In the genomic region with DNA sequence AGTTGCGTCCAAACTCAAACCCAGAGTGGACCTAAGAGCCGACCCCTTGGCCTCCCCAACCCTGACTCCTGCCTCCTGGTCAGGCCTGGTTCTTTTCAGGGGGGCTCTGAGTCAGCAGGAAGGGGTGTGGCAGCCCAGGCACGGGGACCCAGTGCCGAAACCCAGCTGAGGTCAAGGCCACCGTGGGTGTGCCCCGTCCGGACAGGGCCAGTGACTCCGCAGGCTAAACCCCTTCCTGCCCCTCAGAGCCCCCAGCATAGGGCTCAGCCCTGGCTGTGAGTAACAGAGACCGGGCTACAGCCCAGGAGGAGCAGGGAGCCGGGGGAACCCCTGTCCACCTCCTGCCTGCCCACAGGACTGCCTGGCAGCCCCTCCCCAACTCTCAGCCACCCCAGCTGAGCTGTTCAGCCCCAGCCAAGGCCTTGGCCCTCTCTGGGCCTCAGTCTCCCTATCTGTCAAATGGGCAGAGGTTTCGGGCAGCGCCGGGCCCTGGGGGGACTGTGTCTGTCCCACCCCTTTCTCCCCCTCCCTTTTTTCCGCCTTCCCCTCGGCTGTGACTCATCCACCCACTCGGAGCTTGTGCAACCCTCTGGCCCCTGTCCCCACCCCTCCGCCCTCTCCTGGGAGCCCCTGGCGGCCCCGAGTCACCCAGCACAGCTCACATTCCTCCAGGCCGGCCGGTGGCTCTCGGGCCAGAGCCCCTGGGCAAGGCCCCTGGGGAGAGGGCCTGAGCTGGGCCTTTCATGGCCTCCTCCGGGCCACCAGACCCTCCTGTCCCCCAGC, we compare ENCODE assay signal across 1 cellular context.
TF ChIP-seq lines count a peak whose summit lies in the region.

No MANE protein-coding gene starts in this region.

TF ChIP-seq in HEK293, 187 proteins besides CTCF, POLR2A, EP300 and RAD21 (continued from another document and continues in another):
- no peak; the same call in none of the 2 replicates for TF ChIP-seq PATZ1 (tag by site-specific recombination; IDR thresholded peaks at IDR 0.05)
- no peak for TF ChIP-seq ZFP69B (tag by site-specific recombination; IDR thresholded peaks at IDR 0.05)
- no peak for TF ChIP-seq ZNF133 (tag by site-specific recombination; IDR thresholded peaks at IDR 0.05)
- TF ChIP-seq ZNF830 (tag by site-specific recombination; IDR thresholded peaks at IDR 0.05; ENCODE audit: low read depth): no peak
- TF ChIP-seq, protein P1, sequence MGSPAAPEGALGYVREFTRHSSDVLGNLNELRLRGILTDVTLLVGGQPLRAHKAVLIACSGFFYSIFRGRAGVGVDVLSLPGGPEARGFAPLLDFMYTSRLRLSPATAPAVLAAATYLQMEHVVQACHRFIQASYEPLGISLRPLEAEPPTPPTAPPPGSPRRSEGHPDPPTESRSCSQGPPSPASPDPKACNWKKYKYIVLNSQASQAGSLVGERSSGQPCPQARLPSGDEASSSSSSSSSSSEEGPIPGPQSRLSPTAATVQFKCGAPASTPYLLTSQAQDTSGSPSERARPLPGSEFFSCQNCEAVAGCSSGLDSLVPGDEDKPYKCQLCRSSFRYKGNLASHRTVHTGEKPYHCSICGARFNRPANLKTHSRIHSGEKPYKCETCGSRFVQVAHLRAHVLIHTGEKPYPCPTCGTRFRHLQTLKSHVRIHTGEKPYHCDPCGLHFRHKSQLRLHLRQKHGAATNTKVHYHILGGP (tag by site-specific recombination; IDR thresholded peaks at IDR 0.05): no peak
- TF ChIP-seq, protein P2, sequence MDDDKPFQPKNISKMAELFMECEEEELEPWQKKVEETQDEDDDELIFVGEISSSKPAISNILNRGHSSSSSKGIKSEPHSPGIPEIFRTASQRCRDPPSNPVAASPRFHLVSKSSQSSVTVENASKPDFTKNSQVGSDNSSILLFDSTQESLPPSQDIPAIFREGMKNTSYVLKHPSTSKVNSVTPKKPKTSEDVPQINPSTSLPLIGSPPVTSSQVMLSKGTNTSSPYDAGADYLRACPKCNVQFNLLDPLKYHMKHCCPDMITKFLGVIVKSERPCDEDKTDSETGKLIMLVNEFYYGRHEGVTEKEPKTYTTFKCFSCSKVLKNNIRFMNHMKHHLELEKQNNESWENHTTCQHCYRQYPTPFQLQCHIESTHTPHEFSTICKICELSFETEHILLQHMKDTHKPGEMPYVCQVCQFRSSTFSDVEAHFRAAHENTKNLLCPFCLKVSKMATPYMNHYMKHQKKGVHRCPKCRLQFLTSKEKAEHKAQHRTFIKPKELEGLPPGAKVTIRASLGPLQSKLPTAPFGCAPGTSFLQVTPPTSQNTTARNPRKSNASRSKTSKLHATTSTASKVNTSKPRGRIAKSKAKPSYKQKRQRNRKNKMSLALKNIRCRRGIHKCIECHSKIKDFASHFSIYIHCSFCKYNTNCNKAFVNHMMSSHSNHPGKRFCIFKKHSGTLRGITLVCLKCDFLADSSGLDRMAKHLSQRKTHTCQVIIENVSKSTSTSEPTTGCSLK (tag by site-specific recombination; IDR thresholded peaks at IDR 0.05): no peak
- no peak for TF ChIP-seq FEZF1 (tag by site-specific recombination; IDR thresholded peaks at IDR 0.05)
- TF ChIP-seq, protein P3, sequence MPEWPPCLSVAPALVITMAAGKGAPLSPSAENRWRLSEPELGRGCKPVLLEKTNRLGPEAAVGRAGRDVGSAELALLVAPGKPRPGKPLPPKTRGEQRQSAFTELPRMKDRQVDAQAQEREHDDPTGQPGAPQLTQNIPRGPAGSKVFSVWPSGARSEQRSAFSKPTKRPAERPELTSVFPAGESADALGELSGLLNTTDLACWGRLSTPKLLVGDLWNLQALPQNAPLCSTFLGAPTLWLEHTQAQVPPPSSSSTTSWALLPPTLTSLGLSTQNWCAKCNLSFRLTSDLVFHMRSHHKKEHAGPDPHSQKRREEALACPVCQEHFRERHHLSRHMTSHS (tag by site-specific recombination; IDR thresholded peaks at IDR 0.05): no peak
- TF ChIP-seq, protein P4, sequence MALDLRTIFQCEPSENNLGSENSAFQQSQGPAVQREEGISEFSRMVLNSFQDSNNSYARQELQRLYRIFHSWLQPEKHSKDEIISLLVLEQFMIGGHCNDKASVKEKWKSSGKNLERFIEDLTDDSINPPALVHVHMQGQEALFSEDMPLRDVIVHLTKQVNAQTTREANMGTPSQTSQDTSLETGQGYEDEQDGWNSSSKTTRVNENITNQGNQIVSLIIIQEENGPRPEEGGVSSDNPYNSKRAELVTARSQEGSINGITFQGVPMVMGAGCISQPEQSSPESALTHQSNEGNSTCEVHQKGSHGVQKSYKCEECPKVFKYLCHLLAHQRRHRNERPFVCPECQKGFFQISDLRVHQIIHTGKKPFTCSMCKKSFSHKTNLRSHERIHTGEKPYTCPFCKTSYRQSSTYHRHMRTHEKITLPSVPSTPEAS (tag by site-specific recombination; IDR thresholded peaks at IDR 0.05): no peak
- TF ChIP-seq SP3 (tag by site-specific recombination; IDR thresholded peaks at IDR 0.05): no peak; the same call in 1 of the 2 replicates
- TF ChIP-seq ZNF155 (tag by site-specific recombination; IDR thresholded peaks at IDR 0.05): no peak
- no peak for TF ChIP-seq SCRT2 (tag by site-specific recombination; IDR thresholded peaks at IDR 0.05)
- no peak for TF ChIP-seq ZNF777 (tag by site-specific recombination; IDR thresholded peaks at IDR 0.05; ENCODE audit: borderline replicate concordance)
- TF ChIP-seq ZNF23 (tag by site-specific recombination; IDR thresholded peaks at IDR 0.05; ENCODE audit: borderline replicate concordance): no peak
- no peak for TF ChIP-seq ZNF391 (tag by site-specific recombination; IDR thresholded peaks at IDR 0.05; ENCODE audit: borderline replicate concordance, low read depth)
- no peak for TF ChIP-seq TCF7L2 (IDR thresholded peaks at IDR 0.05; ENCODE audit: borderline replicate concordance, low read depth, low read length)
- no peak for TF ChIP-seq ZSCAN30 (tag by site-specific recombination; IDR thresholded peaks at IDR 0.05)
- TF ChIP-seq ZBTB10 (tag by site-specific recombination; IDR thresholded peaks at IDR 0.05): no peak; the same call in 1 of the 2 replicates
- no peak for TF ChIP-seq ZNF544 (tag by site-specific recombination; IDR thresholded peaks at IDR 0.05)
- peak; percentile 41; the same call in 1 of the 2 replicates for TF ChIP-seq KLF8 (tag by site-specific recombination; IDR thresholded peaks at IDR 0.05)
- 0 out of 2 replicates have a peak, but pooled peaks have one; percentile 38 for TF ChIP-seq ZNF24 (tag by site-specific recombination; IDR thresholded peaks at IDR 0.05)
- TF ChIP-seq ZNF610 (tag by site-specific recombination; IDR thresholded peaks at IDR 0.05; ENCODE audit: borderline replicate concordance): no peak
- no peak for TF ChIP-seq ZBTB7A (tag by site-specific recombination; IDR thresholded peaks at IDR 0.05; ENCODE audit: low read depth)
- TF ChIP-seq KLF7 (tag by site-specific recombination; IDR thresholded peaks at IDR 0.05; ENCODE audit: borderline replicate concordance): peak; percentile 51; the same call in 1 of the 2 replicates
- TF ChIP-seq RBAK (tag by site-specific recombination; IDR thresholded peaks at IDR 0.05): no peak
- no peak for TF ChIP-seq ZNF530 (tag by site-specific recombination; IDR thresholded peaks at IDR 0.05; ENCODE audit: low read depth)
- TF ChIP-seq REPIN1 (tag by site-specific recombination; IDR thresholded peaks at IDR 0.05; ENCODE audit: low read depth): no peak
- TF ChIP-seq ZNF169 (tag by site-specific recombination; IDR thresholded peaks at IDR 0.05): no peak
- TF ChIP-seq ZNF416 (tag by site-specific recombination; IDR thresholded peaks at IDR 0.05): no peak
- TF ChIP-seq, protein P5, sequence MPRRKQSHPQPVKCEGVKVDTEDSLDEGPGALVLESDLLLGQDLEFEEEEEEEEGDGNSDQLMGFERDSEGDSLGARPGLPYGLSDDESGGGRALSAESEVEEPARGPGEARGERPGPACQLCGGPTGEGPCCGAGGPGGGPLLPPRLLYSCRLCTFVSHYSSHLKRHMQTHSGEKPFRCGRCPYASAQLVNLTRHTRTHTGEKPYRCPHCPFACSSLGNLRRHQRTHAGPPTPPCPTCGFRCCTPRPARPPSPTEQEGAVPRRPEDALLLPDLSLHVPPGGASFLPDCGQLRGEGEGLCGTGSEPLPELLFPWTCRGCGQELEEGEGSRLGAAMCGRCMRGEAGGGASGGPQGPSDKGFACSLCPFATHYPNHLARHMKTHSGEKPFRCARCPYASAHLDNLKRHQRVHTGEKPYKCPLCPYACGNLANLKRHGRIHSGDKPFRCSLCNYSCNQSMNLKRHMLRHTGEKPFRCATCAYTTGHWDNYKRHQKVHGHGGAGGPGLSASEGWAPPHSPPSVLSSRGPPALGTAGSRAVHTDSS (tag by site-specific recombination; IDR thresholded peaks at IDR 0.05): no peak
- TF ChIP-seq ZNF341 (tag by site-specific recombination; IDR thresholded peaks at IDR 0.05; ENCODE audit: low read depth): no peak
- no peak for TF ChIP-seq ZNF571 (tag by site-specific recombination; IDR thresholded peaks at IDR 0.05)
- 0 out of 2 replicates have a peak, but pooled peaks have one; percentile 48 for TF ChIP-seq ZNF785 (tag by site-specific recombination; IDR thresholded peaks at IDR 0.05)
- TF ChIP-seq SP2 (tag by site-specific recombination; IDR thresholded peaks at IDR 0.05): peak; percentile 48; the same call in 1 of the 2 replicates
- no peak for TF ChIP-seq ZNF48 (tag by site-specific recombination; IDR thresholded peaks at IDR 0.05)
- no peak for TF ChIP-seq ZNF449 (tag by site-specific recombination; IDR thresholded peaks at IDR 0.05)
- TF ChIP-seq, protein P6, sequence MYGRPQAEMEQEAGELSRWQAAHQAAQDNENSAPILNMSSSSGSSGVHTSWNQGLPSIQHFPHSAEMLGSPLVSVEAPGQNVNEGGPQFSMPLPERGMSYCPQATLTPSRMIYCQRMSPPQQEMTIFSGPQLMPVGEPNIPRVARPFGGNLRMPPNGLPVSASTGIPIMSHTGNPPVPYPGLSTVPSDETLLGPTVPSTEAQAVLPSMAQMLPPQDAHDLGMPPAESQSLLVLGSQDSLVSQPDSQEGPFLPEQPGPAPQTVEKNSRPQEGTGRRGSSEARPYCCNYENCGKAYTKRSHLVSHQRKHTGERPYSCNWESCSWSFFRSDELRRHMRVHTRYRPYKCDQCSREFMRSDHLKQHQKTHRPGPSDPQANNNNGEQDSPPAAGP (tag by site-specific recombination; IDR thresholded peaks at IDR 0.05): peak; percentile 95
- TF ChIP-seq ZNF624 (tag by site-specific recombination; IDR thresholded peaks at IDR 0.05): no peak
- TF ChIP-seq ZNF311 (tag by site-specific recombination; IDR thresholded peaks at IDR 0.05; ENCODE audit: borderline replicate concordance): no peak
- no peak for TF ChIP-seq ZNF335 (tag by site-specific recombination; conservative IDR thresholded peaks at IDR 0.05)
- TF ChIP-seq ZNF549 (tag by site-specific recombination; IDR thresholded peaks at IDR 0.05): no peak
- TF ChIP-seq ZNF585B (tag by site-specific recombination; IDR thresholded peaks at IDR 0.05): no peak
- 0 out of 2 replicates have a peak, but pooled peaks have one; percentile 15 for TF ChIP-seq ZBTB8A (tag by site-specific recombination; IDR thresholded peaks at IDR 0.05)
- TF ChIP-seq ZNF266 (tag by site-specific recombination; IDR thresholded peaks at IDR 0.05; ENCODE audit: low read depth): no peak
- no peak for TF ChIP-seq GLI2 (tag by site-specific recombination; IDR thresholded peaks at IDR 0.05; ENCODE audit: borderline replicate concordance, low read depth)
- no peak for TF ChIP-seq ZNF473 (tag by site-specific recombination; IDR thresholded peaks at IDR 0.05)
- no peak for TF ChIP-seq ZNF660 (tag by site-specific recombination; IDR thresholded peaks at IDR 0.05)
- no peak for TF ChIP-seq ZNF514 (tag by site-specific recombination; IDR thresholded peaks at IDR 0.05)
- TF ChIP-seq ZNF596 (tag by site-specific recombination; IDR thresholded peaks at IDR 0.05): no peak
- TF ChIP-seq IKZF3 (tag by site-specific recombination; IDR thresholded peaks at IDR 0.05): no peak
- no peak for TF ChIP-seq ZNF558 (tag by site-specific recombination; IDR thresholded peaks at IDR 0.05)
- TF ChIP-seq ZNF132 (tag by site-specific recombination; IDR thresholded peaks at IDR 0.05; ENCODE audit: borderline replicate concordance): no peak
- peak; percentile 71 for TF ChIP-seq SP7 (tag by site-specific recombination; IDR thresholded peaks at IDR 0.05)
